In the genomic region with DNA sequence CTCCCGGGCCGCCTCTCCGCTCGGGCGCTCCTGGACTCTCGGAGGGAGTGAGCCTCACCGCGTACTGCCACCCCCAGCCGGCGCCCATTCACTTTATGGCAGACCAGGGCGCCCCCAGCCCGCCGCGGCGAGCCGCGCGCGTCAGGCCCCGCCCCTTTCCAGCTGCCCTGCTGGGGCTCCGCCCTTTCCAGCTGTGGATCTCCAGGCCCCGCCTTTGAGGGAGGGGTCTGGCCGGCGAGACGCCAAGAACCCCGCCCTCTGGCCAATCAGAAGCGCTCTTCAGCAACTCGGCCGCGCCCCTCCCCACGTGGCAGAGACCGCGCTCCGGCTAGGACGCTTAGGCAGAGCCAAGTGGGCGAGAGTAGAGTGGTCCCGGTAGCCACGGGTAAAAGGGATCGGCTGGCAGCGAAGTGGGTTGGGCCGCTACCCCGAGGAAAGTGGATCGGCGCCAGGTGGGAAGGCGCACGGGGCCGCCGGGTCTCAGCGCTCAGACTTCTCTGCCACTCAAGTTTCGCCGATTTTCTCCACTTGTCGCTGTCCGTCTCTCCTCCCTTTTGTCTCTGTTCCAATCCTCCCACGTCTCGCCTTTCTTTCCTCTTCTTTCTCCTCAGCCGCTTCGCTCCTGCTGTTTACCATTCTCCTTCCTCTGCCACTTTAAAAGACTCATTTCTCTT, we compare ENCODE assay signal across 8 cellular contexts. TPM values are rescaled to one million over a fixed set of nuclear protein-coding genes. Genes with fewer than 3 reads are reported as not detected.
DNase-seq lines count a peak whose midpoint lies in the region; ATAC-seq and TF ChIP-seq lines count a peak whose summit lies in the region.

Gene PITX3, minus strand, starts transcription at position 69 of the 674 bp plus-strand sequence. CDS start 9,432 bp downstream, outside the sequence.

- no peaks in the 10 kb centered on the region for H3K9me3 Mint-ChIP-seq in activated T-helper 1 cell treated with anti-CD3 and anti-CD28 coated beads, Interleukin-12 subunit alpha, Interleukin-12 subunit beta, Interleukin-2, Interleukin-4 antibody, amounts not matched to agents 30 ng/mL and 10 ng/mL and 1 ng/mL, durations not matched to agents 14 hours and 24 hours and 36 hours
- H3K9me3 Mint-ChIP-seq in naive thymus-derived CD4-positive, alpha-beta T cell = peaks cover 0 to 2% (median 0%) of the 10 kb centered on the region in 11 donors

- H3K27ac Mint-ChIP-seq in activated T-helper 1 cell treated with anti-CD3 and anti-CD28 coated beads, Interleukin-12 subunit alpha, Interleukin-12 subunit beta, Interleukin-2, Interleukin-4 antibody, amounts not matched to agents 30 ng/mL and 10 ng/mL and 1 ng/mL, durations not matched to agents 14 hours and 24 hours and 36 hours = peak within 1 kb of the TSS; percentile 25
- peak within 1 kb of the TSS in 5 of 9 donors; percentile 25 to 69 (median 47) for H3K27ac Mint-ChIP-seq in naive thymus-derived CD4-positive, alpha-beta T cell

- peaks cover 4% of the 10 kb centered on the region for H3K36me3 Mint-ChIP-seq in activated T-helper 1 cell treated with anti-CD3 and anti-CD28 coated beads, Interleukin-12 subunit alpha, Interleukin-12 subunit beta, Interleukin-2, Interleukin-4 antibody, amounts not matched to agents 30 ng/mL and 10 ng/mL and 1 ng/mL, durations not matched to agents 14 hours and 24 hours and 36 hours (ENCODE audit: low read depth)
- H3K36me3 Mint-ChIP-seq in naive thymus-derived CD4-positive, alpha-beta T cell = peaks cover 0 to 8% (median under 1%) of the 10 kb centered on the region in 5 donors

- peak within 1 kb of the TSS; percentile 53 for H3K4me3 ChIP-seq in naive thymus-derived CD4-positive, alpha-beta T cell (ENCODE audit: low read length)

- peaks cover 8 to 23% of the 10 kb centered on the region in 2 donors for H3K4me1 ChIP-seq in naive thymus-derived CD4-positive, alpha-beta T cell (ENCODE audit: control insufficient read depth in 2 of 2, insufficient read depth in 2 of 2, low read length in 2 of 2)

- POLR2A ChIA-PET in naive thymus-derived CD4-positive, alpha-beta T cell (lab: Charles Lee) = no interaction called here

- H3K9me3 ChIP-seq in naive thymus-derived CD4-positive, alpha-beta T cell (ENCODE audit: control insufficient read depth in 2 of 3, low read length in 3 of 3) = no peaks in the 10 kb centered on the region

- H3K4me1 Mint-ChIP-seq in activated T-helper 1 cell treated with anti-CD3 and anti-CD28 coated beads, Interleukin-12 subunit alpha, Interleukin-12 subunit beta, Interleukin-2, Interleukin-4 antibody, amounts not matched to agents 30 ng/mL and 10 ng/mL and 1 ng/mL, durations not matched to agents 14 hours and 24 hours and 36 hours (ENCODE audit: low read depth) = peaks cover 21% of the 10 kb centered on the region
- H3K4me1 Mint-ChIP-seq in naive thymus-derived CD4-positive, alpha-beta T cell = peaks cover 26 to 39% (median 32%) of the 10 kb centered on the region in 7 donors

- CTCF ChIA-PET in naive thymus-derived CD4-positive, alpha-beta T cell (lab: Charles Lee) = interaction anchor here (0.6 to 0.9 kb wide), 2 partner anchors 10 to 14 kb away, joined by 3 read pairs; no protein-coding TSS in a partner anchor

- peak within 1 kb of the TSS; percentile 78 for H3K4me3 Mint-ChIP-seq in activated T-helper 1 cell treated with anti-CD3 and anti-CD28 coated beads, Interleukin-12 subunit alpha, Interleukin-12 subunit beta, Interleukin-2, Interleukin-4 antibody, amounts not matched to agents 30 ng/mL and 10 ng/mL and 1 ng/mL, durations not matched to agents 14 hours and 24 hours and 36 hours
- H3K4me3 Mint-ChIP-seq in naive thymus-derived CD4-positive, alpha-beta T cell = peak within 1 kb of the TSS; percentile 80 to 100 (median 90)

- peaks cover 0 to 5% (median 0%) of the 10 kb centered on the region in 3 experiments for H3K36me3 ChIP-seq in naive thymus-derived CD4-positive, alpha-beta T cell (ENCODE audit: control insufficient read depth in 2 of 3, insufficient read depth in 3 of 3, low read length in 3 of 3)

- H3K27me3 ChIP-seq in naive thymus-derived CD4-positive, alpha-beta T cell (ENCODE audit: control insufficient read depth in 2 of 2, insufficient read depth in 2 of 2, low read length in 2 of 2) = peaks cover 0 to 16% of the 10 kb centered on the region in 2 donors

- no peak within 1 kb of the TSS for H3K27ac ChIP-seq in naive thymus-derived CD4-positive, alpha-beta T cell (ENCODE audit: low read depth, low read length)

- intact Hi-C loops in activated T-helper 1 cell treated with anti-CD3 and anti-CD28 coated beads, Interleukin-12 subunit alpha, Interleukin-12 subunit beta, Interleukin-2, Interleukin-4 antibody, amounts not matched to agents 30 ng/mL and 10 ng/mL and 1 ng/mL, durations not matched to agents 14 hours and 24 hours and 36 hours (cut with micrococcal nuclease) = loop anchor here (1.0 to 10.0 kb wide), 7 partner anchors 10 to 473 kb away; partner anchors contain the start of genes ACTR1A, ARL3, ELOVL3 and NOLC1
- intact Hi-C loops in naive thymus-derived CD4-positive, alpha-beta T cell (cut with micrococcal nuclease) = loop anchor here (1.0 to 10.0 kb wide), 3 partner anchors 10 to 403 kb away; partner anchors contain the start of genes NOLC1 (in 1 of the 2) and TRIM8 (in 1 of the 2)

- peaks cover 38% of the 10 kb centered on the region for H3K27me3 Mint-ChIP-seq in activated T-helper 1 cell treated with anti-CD3 and anti-CD28 coated beads, Interleukin-12 subunit alpha, Interleukin-12 subunit beta, Interleukin-2, Interleukin-4 antibody, amounts not matched to agents 30 ng/mL and 10 ng/mL and 1 ng/mL, durations not matched to agents 14 hours and 24 hours and 36 hours (ENCODE audit: insufficient read depth)
- peaks cover 24 to 52% (median 29%) of the 10 kb centered on the region in 5 donors for H3K27me3 Mint-ChIP-seq in naive thymus-derived CD4-positive, alpha-beta T cell

- DNase-seq in AG08395 (ENCODE audit: low spot score) (peak; percentile 96), fibroblast of gingiva (ENCODE audit: low read depth) (peak; percentile 90)
- peak; percentile 93 for DNase-seq in activated T-helper 1 cell treated with anti-CD3 and anti-CD28 coated beads, Interleukin-12 subunit alpha, Interleukin-12 subunit beta, Interleukin-2, Interleukin-4 antibody, amounts not matched to agents 30 ng/mL and 10 ng/mL and 1 ng/mL, durations not matched to agents 14 hours and 24 hours and 36 hours (ENCODE audit: low spot score)
- DNase-seq in naive thymus-derived CD4-positive, alpha-beta T cell = peak; percentile 72 to 93 (median 77)
- DNase-seq in stimulated activated CD8-positive, alpha-beta memory T cell treated with anti-CD3 and anti-CD28 coated beads, Interleukin-7, amount 100 ng/mL, for 4 hours (ENCODE audit: low read depth in 2 of 2) = peak; percentile 75 to 83

- ATAC-seq in GM18868 (IDR thresholded peaks at IDR 0.05; ENCODE audit: unreplicated experiment) (peak; percentile 45), HG03442 (IDR thresholded peaks at IDR 0.05; ENCODE audit: unreplicated experiment) (peak; percentile 36)
- ATAC-seq in naive thymus-derived CD4-positive, alpha-beta T cell = peak; percentile 65

TF ChIP-seq in PFSK-1, 5 proteins besides CTCF, POLR2A, EP300 and RAD21:
- TF ChIP-seq, protein P1, sequence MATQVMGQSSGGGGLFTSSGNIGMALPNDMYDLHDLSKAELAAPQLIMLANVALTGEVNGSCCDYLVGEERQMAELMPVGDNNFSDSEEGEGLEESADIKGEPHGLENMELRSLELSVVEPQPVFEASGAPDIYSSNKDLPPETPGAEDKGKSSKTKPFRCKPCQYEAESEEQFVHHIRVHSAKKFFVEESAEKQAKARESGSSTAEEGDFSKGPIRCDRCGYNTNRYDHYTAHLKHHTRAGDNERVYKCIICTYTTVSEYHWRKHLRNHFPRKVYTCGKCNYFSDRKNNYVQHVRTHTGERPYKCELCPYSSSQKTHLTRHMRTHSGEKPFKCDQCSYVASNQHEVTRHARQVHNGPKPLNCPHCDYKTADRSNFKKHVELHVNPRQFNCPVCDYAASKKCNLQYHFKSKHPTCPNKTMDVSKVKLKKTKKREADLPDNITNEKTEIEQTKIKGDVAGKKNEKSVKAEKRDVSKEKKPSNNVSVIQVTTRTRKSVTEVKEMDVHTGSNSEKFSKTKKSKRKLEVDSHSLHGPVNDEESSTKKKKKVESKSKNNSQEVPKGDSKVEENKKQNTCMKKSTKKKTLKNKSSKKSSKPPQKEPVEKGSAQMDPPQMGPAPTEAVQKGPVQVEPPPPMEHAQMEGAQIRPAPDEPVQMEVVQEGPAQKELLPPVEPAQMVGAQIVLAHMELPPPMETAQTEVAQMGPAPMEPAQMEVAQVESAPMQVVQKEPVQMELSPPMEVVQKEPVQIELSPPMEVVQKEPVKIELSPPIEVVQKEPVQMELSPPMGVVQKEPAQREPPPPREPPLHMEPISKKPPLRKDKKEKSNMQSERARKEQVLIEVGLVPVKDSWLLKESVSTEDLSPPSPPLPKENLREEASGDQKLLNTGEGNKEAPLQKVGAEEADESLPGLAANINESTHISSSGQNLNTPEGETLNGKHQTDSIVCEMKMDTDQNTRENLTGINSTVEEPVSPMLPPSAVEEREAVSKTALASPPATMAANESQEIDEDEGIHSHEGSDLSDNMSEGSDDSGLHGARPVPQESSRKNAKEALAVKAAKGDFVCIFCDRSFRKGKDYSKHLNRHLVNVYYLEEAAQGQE (IDR thresholded peaks at IDR 0.05; ENCODE audit: insufficient read depth in 1 of 2, low read depth in 2 of 2, low read length in 2 of 2) = peak in 1 of 2 experiments; percentile 62; a peak in 2 of 4 replicates
- TF ChIP-seq TAF1 (IDR thresholded peaks at IDR 0.05; ENCODE audit: borderline replicate concordance, insufficient read depth, low read length) = no peak
- TF ChIP-seq FOXP2 (optimal IDR thresholded peaks at IDR 0.05; ENCODE audit: borderline replicate concordance, extremely low read depth, extremely low read length, insufficient read depth) = no peak
- TF ChIP-seq POLR2AphosphoS5 (IDR thresholded peaks at IDR 0.05; ENCODE audit: low read depth, low read length) = no peak
- peak; percentile 84; the same call in 1 of the 2 replicates for TF ChIP-seq SIN3A (IDR thresholded peaks at IDR 0.05; ENCODE audit: borderline replicate concordance, insufficient read depth, low read length)

RNA-seq across cellular contexts. Expression of gene PITX3, which starts in this region (rescaled TPM):
- not detected for polyA plus RNA-seq in PFSK-1 (2012; ENCODE audit: insufficient read length, low read depth)
- 0.17 and 0.44 TPM in 2 replicates for total RNA-seq in activated T-helper 1 cell treated with anti-CD3 and anti-CD28 coated beads, Interleukin-12 subunit alpha, Interleukin-12 subunit beta, Interleukin-2, Interleukin-4 antibody, amounts not matched to agents 30 ng/mL and 10 ng/mL and 1 ng/mL, durations not matched to agents 14 hours and 24 hours and 36 hours
- total RNA-seq in naive thymus-derived CD4-positive, alpha-beta T cell = not detected
- polyA plus RNA-seq in naive thymus-derived CD4-positive, alpha-beta T cell = not detected

Comparison
In these comparisons a context has a peak if more than half of its experiments do, and no peak if none do; other contexts are left out.
1. Peak in DNase-seq in activated T-helper 1 cell treated with anti-CD3 and anti-CD28 coated beads, Interleukin-12 subunit alpha, Interleukin-12 subunit beta, Interleukin-2, Interleukin-4 antibody, amounts not matched to agents 30 ng/mL and 10 ng/mL and 1 ng/mL, durations not matched to agents 14 hours and 24 hours and 36 hours; RNA of the gene not detected or under 1 TPM.
2. Peak in DNase-seq, ATAC-seq and H3K4me3 ChIP-seq in naive thymus-derived CD4-positive, alpha-beta T cell; RNA of the gene not detected or under 1 TPM.